Comparison of ENCODE assay signal across 15 cellular contexts in genomic region chr16:74991593-74992403, GRCh38. TPM values are rescaled to one million over a fixed set of nuclear protein-coding genes. Genes with fewer than 3 reads are reported as not detected.
DNase-seq lines count a peak whose midpoint lies in the region; ATAC-seq and TF ChIP-seq lines count a peak whose summit lies in the region.
"Had no signal": no experiment of that assay in that cellular context is flagged by ENCODE, and none has a peak within 500 bp of the region (broad histone marks: within the 10 kb centered on the region; RNA-seq: fewer than 3 reads in every experiment).

No MANE protein-coding gene starts in this region.

- no peaks in the 10 kb centered on the region for H3K36me3 Mint-ChIP-seq in neural progenitor cell
- H3K36me3 Mint-ChIP-seq in stimulated activated memory B cell treated with anti-CD40 and anti-IgM and Interleukin-4, amounts not matched to agents 10 μg/mL and 1 μg/mL and 100 μg/mL, for 72 hours = no peaks in the 10 kb centered on the region

- POLR2A ChIA-PET in SK-N-SH (lab: Yijun Ruan, JAX) = no interaction called here

- H2AFZ ChIP-seq in SK-N-SH (ENCODE audit: low read depth) (no peak overlapping the region), neural progenitor cell (replicated peaks) (peak overlapping the region; percentile 74)

- H3K27me3 Mint-ChIP-seq in neural progenitor cell (ENCODE audit: insufficient read depth, low read depth) = peaks cover 4% of the 10 kb centered on the region
- H3K27me3 Mint-ChIP-seq in stimulated activated memory B cell treated with anti-CD40 and anti-IgM and Interleukin-4, amounts not matched to agents 10 μg/mL and 1 μg/mL and 100 μg/mL, for 72 hours = peaks cover 25% of the 10 kb centered on the region

- H3K36me3 ChIP-seq in SK-N-SH (replicated peaks in 1 of 2; ENCODE audit: control insufficient read depth in 1 of 2, insufficient read depth in 2 of 2, low read length in 1 of 2) (no peaks in the 10 kb centered on the region), neural progenitor cell (no peaks in the 10 kb centered on the region), vagina (no peaks in the 10 kb centered on the region)
- H3K36me3 ChIP-seq: left lung had no signal

- TF ChIP-seq POLR2A in vagina (IDR thresholded peaks at IDR 0.05) = no peak

- H3K4me3 Mint-ChIP-seq in neural progenitor cell = no peak overlapping the region
- H3K4me3 Mint-ChIP-seq in stimulated activated memory B cell treated with anti-CD40 and anti-IgM and Interleukin-4, amounts not matched to agents 10 μg/mL and 1 μg/mL and 100 μg/mL, for 72 hours = no peak overlapping the region
- H3K4me3 Mint-ChIP-seq: activated CD4-positive, alpha-beta T cell treated with anti-CD3 and anti-CD28 coated beads, Interleukin-2, amount 10 ng/mL, durations not matched to agents 24 days and 14 days had no signal

- H3K4me1 Mint-ChIP-seq in neural progenitor cell = peaks cover 5% of the 10 kb centered on the region
- no peaks in the 10 kb centered on the region for H3K4me1 Mint-ChIP-seq in stimulated activated memory B cell treated with anti-CD40 and anti-IgM and Interleukin-4, amounts not matched to agents 10 μg/mL and 1 μg/mL and 100 μg/mL, for 72 hours
- H3K4me1 Mint-ChIP-seq: activated CD4-positive, alpha-beta T cell treated with anti-CD3 and anti-CD28 coated beads, Interleukin-2, amount 10 ng/mL, durations not matched to agents 24 days and 14 days had no signal

- peaks cover 3% of the 10 kb centered on the region for H3F3A ChIP-seq in SK-N-SH (replicated peaks; ENCODE audit: insufficient read depth)
- no peaks in the 10 kb centered on the region for H3F3A ChIP-seq in neural progenitor cell (ENCODE audit: low read depth)

- CTCF ChIA-PET in SK-N-SH (lab: Yijun Ruan, JAX) = interaction anchor here (3.7 kb wide), 1 partner anchor 119 kb away, joined by 24 read pairs; no protein-coding TSS in a partner anchor

- H3K27ac ChIP-seq in SK-N-SH (ENCODE audit: low read depth in 2 of 2, low read length in 1 of 2) = no peak overlapping the region
- H3K27ac ChIP-seq in neural progenitor cell = peak overlapping the region; percentile 59
- peak overlapping the region; percentile 69 for H3K27ac ChIP-seq in vagina
- H3K27ac ChIP-seq: left lung, psoas muscle had no signal

- H3K4me2 ChIP-seq in SK-N-SH (no peak overlapping the region), neural progenitor cell (no peak overlapping the region)

- no peak overlapping the region for H3K9ac ChIP-seq in SK-N-SH
- H3K9ac ChIP-seq in neural progenitor cell = no peak overlapping the region

- H3K4me1 ChIP-seq in SK-N-SH (ENCODE audit: control insufficient read depth in 1 of 2, insufficient read depth in 2 of 2, low read depth in 1 of 2, low read length in 1 of 2) (peaks cover 0 to 2% of the 10 kb centered on the region in 2 experiments; a peak in 1 of 4 replicates), neural progenitor cell (peaks cover 7% of the 10 kb centered on the region), vagina (peaks cover 6% of the 10 kb centered on the region)
- H3K4me1 ChIP-seq: left lung, psoas muscle had no signal

- TF ChIP-seq EP300 in SK-N-SH (IDR thresholded peaks at IDR 0.05; ENCODE audit: borderline replicate concordance in 1 of 2, low read depth in 1 of 2, low read length in 1 of 2) = no peak

- H3K4me3 ChIP-seq in SK-N-SH (ENCODE audit: low read depth in 2 of 2, low read length in 1 of 2) (no peak overlapping the region), neural progenitor cell (no peak overlapping the region), vagina (peak overlapping the region in 1 of 2 donors; percentile 1)
- H3K4me3 ChIP-seq: left lung, psoas muscle had no signal

- intact Hi-C loops in left cardiac atrium (cut with DNase I) (no loop called here), vagina (cut with DNase I) (no loop called here)

- H3K27ac Mint-ChIP-seq in neural progenitor cell = no peak overlapping the region
- H3K27ac Mint-ChIP-seq in stimulated activated memory B cell treated with anti-CD40 and anti-IgM and Interleukin-4, amounts not matched to agents 10 μg/mL and 1 μg/mL and 100 μg/mL, for 72 hours = no peak overlapping the region
- H3K27ac Mint-ChIP-seq: activated CD4-positive, alpha-beta T cell treated with anti-CD3 and anti-CD28 coated beads, Interleukin-2, amount 10 ng/mL, durations not matched to agents 24 days and 14 days had no signal

- DNase-seq in SK-N-SH = peak; percentile 32
- DNase-seq in left cardiac atrium = no peak
- no peak for DNase-seq in neural progenitor cell (ENCODE audit: low spot score)
- DNase-seq in vagina (ENCODE audit: extremely low spot score in 2 of 2) = no peak
- no peak for DNase-seq in kidney glomerular epithelial cell (lab: John Stamatoyannopoulos, UW)
- DNase-seq in NAMALWA (ENCODE audit: low spot score) = no peak
- DNase-seq: activated CD4-positive, alpha-beta T cell treated with anti-CD3 and anti-CD28 coated beads, Interleukin-2, amount 10 ng/mL, durations not matched to agents 24 days and 14 days; activated naive CD4-positive, alpha-beta T cell treated with Interleukin-2 at 50 U/mL for 16 hours; NCI-H1417 treated with DMSO at 0.1 percent for 48 hours; NCI-H510A treated with DMSO at 0.1 percent for 48 hours; psoas muscle; stimulated activated CD4-positive, alpha-beta T cell treated with anti-CD3 and anti-CD28 coated beads, Interleukin-4, amount 100 ng/mL, for 24 hours had no signal

- TF ChIP-seq CTCF in SK-N-SH (IDR thresholded peaks at IDR 0.05) (no peak), neural progenitor cell (IDR thresholded peaks at IDR 0.05) (no peak), vagina (IDR thresholded peaks at IDR 0.05) (no peak)

- WGBS in SK-N-SH (ENCODE audit: low lambda C conversion rate) = 77% methylated on average over 13 of the region's 13 CpGs

- H3K9me3 ChIP-seq in SK-N-SH (no peaks in the 10 kb centered on the region), neural progenitor cell (ENCODE audit: low read depth) (no peaks in the 10 kb centered on the region), vagina (no peaks in the 10 kb centered on the region)
- H3K9me3 ChIP-seq: left lung, psoas muscle had no signal

- no peaks in the 10 kb centered on the region for H3K79me2 ChIP-seq in SK-N-SH (ENCODE audit: insufficient read depth)
- H3K79me2 ChIP-seq in neural progenitor cell (ENCODE audit: low read depth) = no peaks in the 10 kb centered on the region

- H3K9me2 ChIP-seq in SK-N-SH = no peaks in the 10 kb centered on the region

- no peak for TF ChIP-seq RAD21 in SK-N-SH (IDR thresholded peaks at IDR 0.05; ENCODE audit: low read length)

- H4K20me1 ChIP-seq in SK-N-SH (ENCODE audit: insufficient read depth) (no peaks in the 10 kb centered on the region), neural progenitor cell (ENCODE audit: low read depth) (no peaks in the 10 kb centered on the region)

- H3K27me3 ChIP-seq in SK-N-SH (ENCODE audit: insufficient read depth) = no peaks in the 10 kb centered on the region
- H3K27me3 ChIP-seq in neural progenitor cell = no peaks in the 10 kb centered on the region
- H3K27me3 ChIP-seq in vagina = no peaks in the 10 kb centered on the region
- H3K27me3 ChIP-seq: left lung had no signal

- no peaks in the 10 kb centered on the region for H3K9me3 Mint-ChIP-seq in neural progenitor cell
- H3K9me3 Mint-ChIP-seq in stimulated activated memory B cell treated with anti-CD40 and anti-IgM and Interleukin-4, amounts not matched to agents 10 μg/mL and 1 μg/mL and 100 μg/mL, for 72 hours = no peaks in the 10 kb centered on the region
- H3K9me3 Mint-ChIP-seq: activated CD4-positive, alpha-beta T cell treated with anti-CD3 and anti-CD28 coated beads, Interleukin-2, amount 10 ng/mL, durations not matched to agents 24 days and 14 days had no signal

- ATAC-seq in SK-N-SH treated with all-trans-retinoic acid at 6 μM for 48 hours (no peak), left cardiac atrium (peak; percentile 14 to 54)
- ATAC-seq in stimulated activated memory B cell treated with anti-CD40 and anti-IgM and Interleukin-4, amounts not matched to agents 10 μg/mL and 1 μg/mL and 100 μg/mL, for 72 hours = no peak
- ATAC-seq: left lung, psoas muscle had no signal

TF ChIP-seq in SK-N-SH, 30 proteins besides CTCF, POLR2A, EP300 and RAD21:
- TF ChIP-seq FOXM1 (IDR thresholded peaks at IDR 0.05; ENCODE audit: low read depth) (no peak), RCOR1 (IDR thresholded peaks at IDR 0.05; ENCODE audit: low read length) (no peak), ELF1 (IDR thresholded peaks at IDR 0.05) (no peak), TCF12 (IDR thresholded peaks at IDR 0.05) (no peak), CHD2 (IDR thresholded peaks at IDR 0.05; ENCODE audit: low read length, partially characterized antibody) (no peak), FOSL2 (IDR thresholded peaks at IDR 0.05; ENCODE audit: borderline replicate concordance, low read depth) (no peak), MEF2A (IDR thresholded peaks at IDR 0.05; ENCODE audit: borderline replicate concordance, low read depth) (no peak), FOXJ3 (CRISPR knock-in tag; IDR thresholded peaks at IDR 0.05) (no peak)

TF ChIP-seq in SK-N-SH treated with all-trans-retinoic acid at 6 μM for 48 hours, 23 proteins besides CTCF, POLR2A, EP300 and RAD21:
- TF ChIP-seq ZNF565 (CRISPR knock-in tag; conservative IDR thresholded peaks at IDR 0.05; ENCODE audit: low read depth) (no peak), POU6F1 (CRISPR knock-in tag; IDR thresholded peaks at IDR 0.05; ENCODE audit: borderline replicate concordance, low read depth) (no peak)

RNA-seq across cellular contexts. Expression of gene WDR59, which starts 6.9 kb away (rescaled TPM):
- 48.2 and 60.2 TPM in 2 replicates for polyA plus RNA-seq in SK-N-SH (2012; rRNA removed)
- polyA plus RNA-seq in SK-N-SH (2012; cell fraction: cytosol; rRNA removed) = 27.2 and 30.0 TPM in 2 replicates
- 164 and 199 TPM in 2 replicates for polyA plus RNA-seq in SK-N-SH (2012; cell fraction: nucleus; rRNA removed)
- 10 to 100 TPM; 35.7 to 42.9 TPM for total RNA-seq in left cardiac atrium
- total RNA-seq in neural progenitor cell (ENCODE audit: low replicate concordance) = 38.4 and 64.0 TPM in 2 replicates
- 95.3 TPM for total RNA-seq in vagina

RNA-seq across cellular contexts. Expression of gene ZNRF1, which starts 7.0 kb away (rescaled TPM):
- polyA plus RNA-seq in SK-N-SH (2012; rRNA removed) = 20.6 and 23.7 TPM in 2 replicates
- polyA plus RNA-seq in SK-N-SH (2012; cell fraction: cytosol; rRNA removed) = 18.6 and 19.8 TPM in 2 replicates
- 35.4 and 43.3 TPM in 2 replicates for polyA plus RNA-seq in SK-N-SH (2012; cell fraction: nucleus; rRNA removed)
- total RNA-seq in left cardiac atrium (10 to 100 TPM; 16.7 to 17.5 TPM), neural progenitor cell (ENCODE audit: low replicate concordance) (9.3 and 26.3 TPM in 2 replicates), vagina (20.1 TPM)

Comparison
In these comparisons a context has a peak if more than half of its experiments do, and no peak if none do; other contexts are left out.
1. H3K27ac ChIP-seq: peak in neural progenitor cell (single experiment) and vagina (single experiment); none in SK-N-SH (0 of 2).
2. ATAC-seq: peak in left cardiac atrium (2 of 2); none in SK-N-SH treated with all-trans-retinoic acid at 6 μM for 48 hours (single experiment) and stimulated activated memory B cell treated with anti-CD40 and anti-IgM and Interleukin-4, amounts not matched to agents 10 μg/mL and 1 μg/mL and 100 μg/mL, for 72 hours (single experiment).